1 cellular context compared by ENCODE assay signal in genomic region chr9:127785023-127785932, GRCh38.
A peak's percentile ranks its signal among the peaks of the same experiment; 100 is the strongest.
TF ChIP-seq lines count a peak whose summit lies in the region.

No MANE protein-coding gene starts in this region.

TF ChIP-seq in GM12878, 131 proteins besides CTCF, POLR2A, EP300 and RAD21 (continues in another document):
- 0 out of 2 replicates have a peak, but pooled peaks have one; percentile 16 for TF ChIP-seq ZSCAN29 (IDR thresholded peaks at IDR 0.05)
- TF ChIP-seq BHLHE40 (IDR thresholded peaks at IDR 0.05; ENCODE audit: borderline replicate concordance in 1 of 2, low read depth in 2 of 2, low read length in 1 of 2), result peak in 1 of 2 experiments; percentile 74; a peak in 2 of 4 replicates
- no peak for TF ChIP-seq SMAD5 (IDR thresholded peaks at IDR 0.05; ENCODE audit: low read depth)
- TF ChIP-seq, protein P1, sequence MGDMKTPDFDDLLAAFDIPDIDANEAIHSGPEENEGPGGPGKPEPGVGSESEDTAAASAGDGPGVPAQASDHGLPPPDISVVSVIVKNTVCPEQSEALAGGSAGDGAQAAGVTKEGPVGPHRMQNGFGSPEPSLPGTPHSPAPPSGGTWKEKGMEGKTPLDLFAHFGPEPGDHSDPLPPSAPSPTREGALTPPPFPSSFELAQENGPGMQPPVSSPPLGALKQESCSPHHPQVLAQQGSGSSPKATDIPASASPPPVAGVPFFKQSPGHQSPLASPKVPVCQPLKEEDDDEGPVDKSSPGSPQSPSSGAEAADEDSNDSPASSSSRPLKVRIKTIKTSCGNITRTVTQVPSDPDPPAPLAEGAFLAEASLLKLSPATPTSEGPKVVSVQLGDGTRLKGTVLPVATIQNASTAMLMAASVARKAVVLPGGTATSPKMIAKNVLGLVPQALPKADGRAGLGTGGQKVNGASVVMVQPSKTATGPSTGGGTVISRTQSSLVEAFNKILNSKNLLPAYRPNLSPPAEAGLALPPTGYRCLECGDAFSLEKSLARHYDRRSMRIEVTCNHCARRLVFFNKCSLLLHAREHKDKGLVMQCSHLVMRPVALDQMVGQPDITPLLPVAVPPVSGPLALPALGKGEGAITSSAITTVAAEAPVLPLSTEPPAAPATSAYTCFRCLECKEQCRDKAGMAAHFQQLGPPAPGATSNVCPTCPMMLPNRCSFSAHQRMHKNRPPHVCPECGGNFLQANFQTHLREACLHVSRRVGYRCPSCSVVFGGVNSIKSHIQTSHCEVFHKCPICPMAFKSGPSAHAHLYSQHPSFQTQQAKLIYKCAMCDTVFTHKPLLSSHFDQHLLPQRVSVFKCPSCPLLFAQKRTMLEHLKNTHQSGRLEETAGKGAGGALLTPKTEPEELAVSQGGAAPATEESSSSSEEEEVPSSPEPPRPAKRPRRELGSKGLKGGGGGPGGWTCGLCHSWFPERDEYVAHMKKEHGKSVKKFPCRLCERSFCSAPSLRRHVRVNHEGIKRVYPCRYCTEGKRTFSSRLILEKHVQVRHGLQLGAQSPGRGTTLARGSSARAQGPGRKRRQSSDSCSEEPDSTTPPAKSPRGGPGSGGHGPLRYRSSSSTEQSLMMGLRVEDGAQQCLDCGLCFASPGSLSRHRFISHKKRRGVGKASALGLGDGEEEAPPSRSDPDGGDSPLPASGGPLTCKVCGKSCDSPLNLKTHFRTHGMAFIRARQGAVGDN (IDR thresholded peaks at IDR 0.05), result peak; percentile 51; the same call in 1 of the 2 replicates
- TF ChIP-seq KLF5 (IDR thresholded peaks at IDR 0.05; ENCODE audit: partially characterized antibody), result no peak
- TF ChIP-seq RUNX3 (IDR thresholded peaks at IDR 0.05; ENCODE audit: low read length), result no peak
- peak; percentile 4; the same call in 1 of the 2 replicates for TF ChIP-seq ATF7 (IDR thresholded peaks at IDR 0.05; ENCODE audit: low read depth)
- peak; percentile 50; the same call in 1 of the 2 replicates for TF ChIP-seq DPF2 (IDR thresholded peaks at IDR 0.05)
- TF ChIP-seq, protein P2, sequence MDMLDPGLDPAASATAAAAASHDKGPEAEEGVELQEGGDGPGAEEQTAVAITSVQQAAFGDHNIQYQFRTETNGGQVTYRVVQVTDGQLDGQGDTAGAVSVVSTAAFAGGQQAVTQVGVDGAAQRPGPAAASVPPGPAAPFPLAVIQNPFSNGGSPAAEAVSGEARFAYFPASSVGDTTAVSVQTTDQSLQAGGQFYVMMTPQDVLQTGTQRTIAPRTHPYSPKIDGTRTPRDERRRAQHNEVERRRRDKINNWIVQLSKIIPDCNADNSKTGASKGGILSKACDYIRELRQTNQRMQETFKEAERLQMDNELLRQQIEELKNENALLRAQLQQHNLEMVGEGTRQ (IDR thresholded peaks at IDR 0.05; ENCODE audit: borderline replicate concordance, low read depth, low read length), result no peak
- TF ChIP-seq SPI1 (IDR thresholded peaks at IDR 0.05; ENCODE audit: borderline replicate concordance, insufficient read depth, low read depth, low read length), result no peak
- TF ChIP-seq CHD2 (IDR thresholded peaks at IDR 0.05; ENCODE audit: borderline replicate concordance, low read depth, low read length), result no peak; the same call in 1 of the 2 replicates
- peak; percentile 54; the same call in 1 of the 2 replicates for TF ChIP-seq TCF3 (IDR thresholded peaks at IDR 0.05; ENCODE audit: borderline replicate concordance, insufficient read depth, low read depth, low read length)
- TF ChIP-seq, protein P3, sequence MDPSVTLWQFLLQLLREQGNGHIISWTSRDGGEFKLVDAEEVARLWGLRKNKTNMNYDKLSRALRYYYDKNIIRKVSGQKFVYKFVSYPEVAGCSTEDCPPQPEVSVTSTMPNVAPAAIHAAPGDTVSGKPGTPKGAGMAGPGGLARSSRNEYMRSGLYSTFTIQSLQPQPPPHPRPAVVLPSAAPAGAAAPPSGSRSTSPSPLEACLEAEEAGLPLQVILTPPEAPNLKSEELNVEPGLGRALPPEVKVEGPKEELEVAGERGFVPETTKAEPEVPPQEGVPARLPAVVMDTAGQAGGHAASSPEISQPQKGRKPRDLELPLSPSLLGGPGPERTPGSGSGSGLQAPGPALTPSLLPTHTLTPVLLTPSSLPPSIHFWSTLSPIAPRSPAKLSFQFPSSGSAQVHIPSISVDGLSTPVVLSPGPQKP (IDR thresholded peaks at IDR 0.05; ENCODE audit: low read depth, low read length), result no peak
- TF ChIP-seq RB1 (IDR thresholded peaks at IDR 0.05; ENCODE audit: borderline replicate concordance), result peak; percentile 34; the same call in 1 of the 2 replicates
- TF ChIP-seq SMC3 (IDR thresholded peaks at IDR 0.05; ENCODE audit: borderline replicate concordance, low read length), result peak; percentile 69
- no peak for TF ChIP-seq USF1 (IDR thresholded peaks at IDR 0.05; ENCODE audit: borderline replicate concordance, extremely low read length, insufficient read depth, low read depth, low read length)
- TF ChIP-seq, protein P4, sequence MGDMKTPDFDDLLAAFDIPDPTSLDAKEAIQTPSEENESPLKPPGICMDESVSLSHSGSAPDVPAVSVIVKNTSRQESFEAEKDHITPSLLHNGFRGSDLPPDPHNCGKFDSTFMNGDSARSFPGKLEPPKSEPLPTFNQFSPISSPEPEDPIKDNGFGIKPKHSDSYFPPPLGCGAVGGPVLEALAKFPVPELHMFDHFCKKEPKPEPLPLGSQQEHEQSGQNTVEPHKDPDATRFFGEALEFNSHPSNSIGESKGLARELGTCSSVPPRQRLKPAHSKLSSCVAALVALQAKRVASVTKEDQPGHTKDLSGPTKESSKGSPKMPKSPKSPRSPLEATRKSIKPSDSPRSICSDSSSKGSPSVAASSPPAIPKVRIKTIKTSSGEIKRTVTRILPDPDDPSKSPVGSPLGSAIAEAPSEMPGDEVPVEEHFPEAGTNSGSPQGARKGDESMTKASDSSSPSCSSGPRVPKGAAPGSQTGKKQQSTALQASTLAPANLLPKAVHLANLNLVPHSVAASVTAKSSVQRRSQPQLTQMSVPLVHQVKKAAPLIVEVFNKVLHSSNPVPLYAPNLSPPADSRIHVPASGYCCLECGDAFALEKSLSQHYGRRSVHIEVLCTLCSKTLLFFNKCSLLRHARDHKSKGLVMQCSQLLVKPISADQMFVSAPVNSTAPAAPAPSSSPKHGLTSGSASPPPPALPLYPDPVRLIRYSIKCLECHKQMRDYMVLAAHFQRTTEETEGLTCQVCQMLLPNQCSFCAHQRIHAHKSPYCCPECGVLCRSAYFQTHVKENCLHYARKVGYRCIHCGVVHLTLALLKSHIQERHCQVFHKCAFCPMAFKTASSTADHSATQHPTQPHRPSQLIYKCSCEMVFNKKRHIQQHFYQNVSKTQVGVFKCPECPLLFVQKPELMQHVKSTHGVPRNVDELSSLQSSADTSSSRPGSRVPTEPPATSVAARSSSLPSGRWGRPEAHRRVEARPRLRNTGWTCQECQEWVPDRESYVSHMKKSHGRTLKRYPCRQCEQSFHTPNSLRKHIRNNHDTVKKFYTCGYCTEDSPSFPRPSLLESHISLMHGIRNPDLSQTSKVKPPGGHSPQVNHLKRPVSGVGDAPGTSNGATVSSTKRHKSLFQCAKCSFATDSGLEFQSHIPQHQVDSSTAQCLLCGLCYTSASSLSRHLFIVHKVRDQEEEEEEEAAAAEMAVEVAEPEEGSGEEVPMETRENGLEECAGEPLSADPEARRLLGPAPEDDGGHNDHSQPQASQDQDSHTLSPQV (IDR thresholded peaks at IDR 0.05), result 0 out of 2 replicates have a peak, but pooled peaks have one; percentile 29
- no peak for TF ChIP-seq TAF1 (IDR thresholded peaks at IDR 0.05; ENCODE audit: borderline replicate concordance, low read depth, low read length)
- TF ChIP-seq MEF2B (IDR thresholded peaks at IDR 0.05; ENCODE audit: partially characterized antibody, poor library complexity, severe bottlenecking), result peak; percentile 34
- no peak for TF ChIP-seq ZBTB40 (IDR thresholded peaks at IDR 0.05; ENCODE audit: borderline replicate concordance)
- peak; percentile 72; the same call in 1 of the 2 replicates for TF ChIP-seq YY1 (IDR thresholded peaks at IDR 0.05; ENCODE audit: low read depth, low read length)
- TF ChIP-seq, protein P5, sequence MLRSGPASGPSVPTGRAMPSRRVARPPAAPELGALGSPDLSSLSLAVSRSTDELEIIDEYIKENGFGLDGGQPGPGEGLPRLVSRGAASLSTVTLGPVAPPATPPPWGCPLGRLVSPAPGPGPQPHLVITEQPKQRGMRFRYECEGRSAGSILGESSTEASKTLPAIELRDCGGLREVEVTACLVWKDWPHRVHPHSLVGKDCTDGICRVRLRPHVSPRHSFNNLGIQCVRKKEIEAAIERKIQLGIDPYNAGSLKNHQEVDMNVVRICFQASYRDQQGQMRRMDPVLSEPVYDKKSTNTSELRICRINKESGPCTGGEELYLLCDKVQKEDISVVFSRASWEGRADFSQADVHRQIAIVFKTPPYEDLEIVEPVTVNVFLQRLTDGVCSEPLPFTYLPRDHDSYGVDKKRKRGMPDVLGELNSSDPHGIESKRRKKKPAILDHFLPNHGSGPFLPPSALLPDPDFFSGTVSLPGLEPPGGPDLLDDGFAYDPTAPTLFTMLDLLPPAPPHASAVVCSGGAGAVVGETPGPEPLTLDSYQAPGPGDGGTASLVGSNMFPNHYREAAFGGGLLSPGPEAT (IDR thresholded peaks at IDR 0.05; ENCODE audit: low read depth), result 0 out of 2 replicates have a peak, but pooled peaks have one; percentile 15
- 0 out of 2 replicates have a peak, but pooled peaks have one; percentile 34 for TF ChIP-seq SIN3A (IDR thresholded peaks at IDR 0.05; ENCODE audit: low read depth, low read length)
- TF ChIP-seq, protein P6, sequence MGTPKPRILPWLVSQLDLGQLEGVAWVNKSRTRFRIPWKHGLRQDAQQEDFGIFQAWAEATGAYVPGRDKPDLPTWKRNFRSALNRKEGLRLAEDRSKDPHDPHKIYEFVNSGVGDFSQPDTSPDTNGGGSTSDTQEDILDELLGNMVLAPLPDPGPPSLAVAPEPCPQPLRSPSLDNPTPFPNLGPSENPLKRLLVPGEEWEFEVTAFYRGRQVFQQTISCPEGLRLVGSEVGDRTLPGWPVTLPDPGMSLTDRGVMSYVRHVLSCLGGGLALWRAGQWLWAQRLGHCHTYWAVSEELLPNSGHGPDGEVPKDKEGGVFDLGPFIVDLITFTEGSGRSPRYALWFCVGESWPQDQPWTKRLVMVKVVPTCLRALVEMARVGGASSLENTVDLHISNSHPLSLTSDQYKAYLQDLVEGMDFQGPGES (IDR thresholded peaks at IDR 0.05), result no peak
- no peak for TF ChIP-seq CEBPB (IDR thresholded peaks at IDR 0.05; ENCODE audit: borderline replicate concordance in 1 of 2, low read depth in 2 of 2, low read length in 2 of 2)
- no peak for TF ChIP-seq CREB1 (IDR thresholded peaks at IDR 0.05; ENCODE audit: low read depth)
- 0 out of 4 replicates have a peak, but pooled peaks of 1 of the 2 experiments have one; percentile 15 for TF ChIP-seq IKZF2 (IDR thresholded peaks at IDR 0.05)
- TF ChIP-seq NFXL1 (IDR thresholded peaks at IDR 0.05; ENCODE audit: borderline replicate concordance), result 0 out of 2 replicates have a peak, but pooled peaks have one; percentile 32
- peak; percentile 27 for TF ChIP-seq BCL3 (IDR thresholded peaks at IDR 0.05; ENCODE audit: borderline replicate concordance, insufficient read depth, low read depth, low read length, poor library complexity, severe bottlenecking)
- no peak for TF ChIP-seq TCF7 (IDR thresholded peaks at IDR 0.05; ENCODE audit: borderline replicate concordance)
- no peak for TF ChIP-seq TBL1XR1 (IDR thresholded peaks at IDR 0.05; ENCODE audit: low read depth, low read length)
